ENCODE assay signal across 8 cellular contexts in the genomic region with DNA sequence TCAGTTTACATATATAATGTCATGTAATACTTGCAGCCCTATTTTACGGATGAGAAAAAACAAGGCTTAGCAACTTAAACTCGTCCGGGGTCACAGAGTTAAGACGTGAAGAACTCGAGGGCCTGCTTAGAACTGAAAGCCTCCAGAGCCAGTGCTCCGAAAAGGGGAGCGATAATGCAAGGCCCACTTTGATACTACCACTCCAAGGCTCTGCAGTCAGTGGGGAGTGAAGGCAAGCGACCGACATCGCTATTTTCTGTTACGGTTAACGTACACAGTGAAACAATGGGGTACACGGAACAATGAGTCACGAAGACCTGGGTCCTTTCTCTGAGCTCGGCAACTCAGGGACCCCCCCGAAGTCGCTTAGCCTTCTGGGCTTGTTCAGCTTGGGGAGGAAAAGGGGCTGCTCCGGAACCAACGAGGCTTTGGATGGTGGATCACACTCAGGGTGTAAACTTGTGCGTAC. TPM values are rescaled to one million over a fixed set of nuclear protein-coding genes. Genes with fewer than 3 reads are reported as not detected.
DNase-seq lines count a peak whose midpoint lies in the region; ATAC-seq and TF ChIP-seq lines count a peak whose summit lies in the region.

No MANE protein-coding gene starts in this region.

- H3K9me3 ChIP-seq in A673 (ENCODE audit: low read depth, low read length, poor library complexity, severe bottlenecking) (no peaks in the 10 kb centered on the region), mucosa of rectum (ENCODE audit: control insufficient read depth in 2 of 2, low read length in 2 of 2) (no peaks in the 10 kb centered on the region)

- H3K4me3 ChIP-seq in A673 (ENCODE audit: low read depth, low read length, poor library complexity, severe bottlenecking): peak overlapping the region; percentile 90
- H3K4me3 ChIP-seq in choroid plexus epithelial cell (ENCODE audit: low read depth, low read length): peak overlapping the region; percentile 94
- peak overlapping the region; percentile 74 to 91 for H3K4me3 ChIP-seq in mucosa of rectum (ENCODE audit: low read length in 2 of 2)

- no peak for TF ChIP-seq CTCF in A673 (conservative IDR thresholded peaks at IDR 0.05; ENCODE audit: low read depth, low read length)
- no peak for TF ChIP-seq CTCF in choroid plexus epithelial cell (conservative IDR thresholded peaks at IDR 0.05; ENCODE audit: low read depth, low read length)
- no peak for TF ChIP-seq CTCF in GM10266 (IDR thresholded peaks at IDR 0.05; ENCODE audit: control insufficient read depth, insufficient read depth, low read depth, missing control alignments)

- H3K9ac ChIP-seq in mucosa of rectum (ENCODE audit: low read depth in 1 of 2, low read length in 2 of 2): peak overlapping the region; percentile 94 to 96

- H3K36me3 ChIP-seq in A673 (ENCODE audit: insufficient read depth, low read length, poor library complexity, severe bottlenecking) (no peaks in the 10 kb centered on the region), mucosa of rectum (ENCODE audit: control insufficient read depth in 2 of 2, insufficient read depth in 2 of 2, low read length in 2 of 2) (no peaks in the 10 kb centered on the region)

- peak; percentile 5 for ATAC-seq in GM19351 (IDR thresholded peaks at IDR 0.05; ENCODE audit: unreplicated experiment)

- H3K27ac ChIP-seq in A673 (ENCODE audit: low read depth, low read length, poor library complexity, severe bottlenecking): peak overlapping the region; percentile 96
- H3K27ac ChIP-seq in mucosa of rectum (ENCODE audit: low read depth in 2 of 2, low read length in 2 of 2): peak overlapping the region; percentile 96 to 98

- intact Hi-C loops in A673 (cut with micrococcal nuclease; ENCODE audit: unreplicated experiment): loop anchor here (2.0 to 5.0 kb wide), 2 partner anchors 606 to 1476 kb away; no protein-coding TSS in a partner anchor

- CTCF ChIA-PET in A673 (lab: Charles Lee): interaction anchor here (1.1 to 1.4 kb wide), 2 partner anchors 24 to 194 kb away, joined by 3 to 4 read pairs; no protein-coding TSS in a partner anchor

- POLR2A ChIA-PET in A673 (lab: Charles Lee; ENCODE audit: low non-redundant PET): interaction anchor here (0.9 kb wide), 1 partner anchor 10 kb away, joined by 3 read pairs; no protein-coding TSS in a partner anchor

- no TSS peak for BruUV-seq in A673 (replicated peaks; lab: Mats Ljungman, UMichigan)

- H3K27me3 ChIP-seq in A673 (replicated peaks; ENCODE audit: insufficient read depth, low read depth, low read length, poor library complexity): no peaks in the 10 kb centered on the region
- no peaks in the 10 kb centered on the region for H3K27me3 ChIP-seq in mucosa of rectum (ENCODE audit: control insufficient read depth in 2 of 2, insufficient read depth in 2 of 2, low read length in 2 of 2)

- H3K4me1 ChIP-seq in A673 (ENCODE audit: insufficient read depth, low read length, poor library complexity, severe bottlenecking): peaks cover 18% of the 10 kb centered on the region
- peaks cover 15 to 16% of the 10 kb centered on the region in 2 donors for H3K4me1 ChIP-seq in mucosa of rectum (ENCODE audit: control insufficient read depth in 2 of 2, insufficient read depth in 2 of 2, low read length in 2 of 2)

- no peak for DNase-seq in A673 (ENCODE audit: low spot score)
- peak; percentile 40 for DNase-seq in NCI-H1105 treated with DMSO at 0.1 percent for 48 hours (lab: John Stamatoyannopoulos, UW)
- peak; percentile 47 for DNase-seq in choroid plexus epithelial cell (ENCODE audit: low read depth)
- no peak for DNase-seq in GM10266 (ENCODE audit: extremely low spot score)
- DNase-seq in RPMI8226: no peak
- no peak for DNase-seq in HCEC 1CT

RNA-seq across cellular contexts. Expression of a gene that starts 1.0 kb away (rescaled TPM):
- total RNA-seq in A673 (2021): 136 and 144 TPM in 2 replicates

Comparison
In these comparisons a context has a peak if more than half of its experiments do, and no peak if none do; other contexts are left out.
1. DNase-seq: peak in NCI-H1105 treated with DMSO at 0.1 percent for 48 hours (single experiment) and choroid plexus epithelial cell (single experiment); none in A673 (single experiment), GM10266 (single experiment), RPMI8226 (single experiment) and HCEC 1CT (single experiment).
2. Peak in every context shown above with its lines, with median percentiles within 50 percentile points of each other: H3K4me3 ChIP-seq.